ENCODE assay signal across 8 cellular contexts in the genomic region with DNA sequence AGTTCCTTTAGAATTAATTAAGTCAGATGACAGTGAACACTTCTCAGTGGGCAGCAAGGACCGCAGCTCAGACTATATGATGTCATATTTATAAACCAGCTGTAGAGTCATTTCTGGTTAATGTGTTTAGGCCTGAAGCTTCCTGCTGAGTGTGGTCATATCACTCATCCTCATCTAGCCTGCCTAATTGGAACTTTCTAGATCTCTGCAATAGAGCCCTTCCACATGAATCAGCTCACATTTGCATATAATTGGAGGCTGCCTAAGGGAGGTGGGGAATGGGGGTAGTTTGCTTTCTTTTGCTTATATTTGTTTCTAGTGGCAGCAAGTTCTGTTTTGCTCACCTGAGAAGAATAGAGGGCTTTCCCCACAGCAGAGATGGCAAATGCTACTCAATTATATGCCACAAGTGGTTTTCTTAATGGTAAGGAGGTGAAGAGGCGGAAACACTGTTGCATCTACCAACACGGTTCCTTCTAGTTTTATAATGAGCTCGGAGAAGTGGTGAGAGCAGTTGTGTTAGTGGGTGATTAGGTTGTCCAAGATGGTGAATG.
DNase-seq lines count a peak whose midpoint lies in the region; ATAC-seq and TF ChIP-seq lines count a peak whose summit lies in the region.

No MANE protein-coding gene starts in this region.

- intact Hi-C loops in cardiac septum (cut with DNase I), result no loop called here

- TF ChIP-seq CTCF in GM12864 (IDR thresholded peaks at IDR 0.05; ENCODE audit: low read depth, low read length, missing control alignments) (no peak), NB4 (IDR thresholded peaks at IDR 0.05; ENCODE audit: low read depth, low read length) (no peak), epithelial cell of esophagus (IDR thresholded peaks at IDR 0.05; ENCODE audit: insufficient read depth, low read depth, low read length, missing control alignments) (no peak)

- DNase-seq in GM12864 (ENCODE audit: low read depth) (peak; percentile 42), NB4 (ENCODE audit: low read depth) (peak; percentile 18), epithelial cell of esophagus (ENCODE audit: low read depth) (peak; percentile 17), GM19238 (ENCODE audit: insufficient read length, low spot score) (no peak), NCI-H510A (lab: John Stamatoyannopoulos, UW) (no peak), cardiac septum (ENCODE audit: low spot score) (no peak), anterior cingulate cortex (lab: John Stamatoyannopoulos, UW) (no peak)

- H3K4me3 ChIP-seq in GM12864 (ENCODE audit: low read depth, low read length), result no peak overlapping the region
- H3K4me3 ChIP-seq in NB4 (ENCODE audit: low read depth, low read length), result no peak overlapping the region
- H3K4me3 ChIP-seq in epithelial cell of esophagus (ENCODE audit: low read length), result no peak overlapping the region

- no peak for TF ChIP-seq POLR2A in NB4 (IDR thresholded peaks at IDR 0.05; ENCODE audit: extremely low read depth, insufficient read length)

- peak; percentile 54 for ATAC-seq in GM21526 (IDR thresholded peaks at IDR 0.05; ENCODE audit: low FRiP score, unreplicated experiment)

Comparison
In these comparisons a context has a peak if more than half of its experiments do, and no peak if none do; other contexts are left out.
1. DNase-seq: peak in GM12864 (single experiment), NB4 (single experiment) and epithelial cell of esophagus (single experiment); none in GM19238 (single experiment), NCI-H510A (single experiment), cardiac septum (single experiment) and anterior cingulate cortex (0 of 58).